In genomic region chr19:32407004-32407992, GRCh38 we compare ENCODE assay signal across 9 cellular contexts. TPM values are rescaled to one million over a fixed set of nuclear protein-coding genes. Genes with fewer than 3 reads are reported as not detected.
DNase-seq lines count a peak whose midpoint lies in the region; ATAC-seq, FAIRE-seq and TF ChIP-seq lines count a peak whose summit lies in the region.
"Had no signal": no experiment of that assay in that cellular context is flagged by ENCODE, and none has a peak within 500 bp of the region (broad histone marks: within the 10 kb centered on the region; RNA-seq: fewer than 3 reads in every experiment).

No MANE protein-coding gene starts in this region.

- H3K9me3 ChIP-seq in astrocyte (ENCODE audit: insufficient read depth, low read depth, low read length): no peaks in the 10 kb centered on the region
- H3K9me3 ChIP-seq in uterus: no peaks in the 10 kb centered on the region
- H3K9me3 ChIP-seq in WERI-Rb-1 (ENCODE audit: severe bottlenecking): no peaks in the 10 kb centered on the region

- peak; percentile 11 for DNase-seq in HT1080 (ENCODE audit: low read depth)
- DNase-seq in astrocyte (ENCODE audit: low read depth): peak; percentile 49
- peak; percentile 79 to 93 for DNase-seq in uterus
- no peak for DNase-seq in WERI-Rb-1

- peak overlapping the region; percentile 98 for H3K4me2 ChIP-seq in astrocyte (ENCODE audit: low read length)

- intact Hi-C loops in uterus (cut with DNase I; ENCODE audit: low total_unique reads): no loop called here

- peaks cover 15% of the 10 kb centered on the region for H3K36me3 ChIP-seq in ACC112 (ENCODE audit: insufficient read depth, low read length)
- H3K36me3 ChIP-seq in astrocyte (ENCODE audit: insufficient read depth, low read length): peaks cover 19% of the 10 kb centered on the region
- no peaks in the 10 kb centered on the region for H3K36me3 ChIP-seq in uterus
- H3K36me3 ChIP-seq in WERI-Rb-1: peaks cover 39% of the 10 kb centered on the region

- peak overlapping the region; percentile 95 for H3K4me3 ChIP-seq in ACC112 (ENCODE audit: low read depth, low read length)
- peak overlapping the region; percentile 86 for H3K4me3 ChIP-seq in astrocyte (ENCODE audit: insufficient read depth, low read depth, low read length)
- no peak overlapping the region for H3K4me3 ChIP-seq in uterus
- no peak overlapping the region for H3K4me3 ChIP-seq in WERI-Rb-1 (ENCODE audit: low read depth, low read length)

- ATAC-seq in GM21423 (IDR thresholded peaks at IDR 0.05; ENCODE audit: unreplicated experiment) (no peak), HG03342 (IDR thresholded peaks at IDR 0.05; ENCODE audit: unreplicated experiment) (no peak)
- ATAC-seq: foreskin keratinocyte had no signal

- H3K27me3 ChIP-seq in ACC112 (ENCODE audit: insufficient read depth, low read length) (no peaks in the 10 kb centered on the region), astrocyte (ENCODE audit: insufficient read depth, low read length) (no peaks in the 10 kb centered on the region), layer of hippocampus (ENCODE audit: control insufficient read depth, insufficient read depth, low read length) (no peaks in the 10 kb centered on the region), uterus (no peaks in the 10 kb centered on the region), WERI-Rb-1 (ENCODE audit: insufficient read depth, low read depth, severe bottlenecking) (no peaks in the 10 kb centered on the region)
- H3K27me3 ChIP-seq: foreskin keratinocyte had no signal

- H3K36me3 Mint-ChIP-seq in astrocyte (ENCODE audit: low read depth, unreplicated experiment): peaks cover 7% of the 10 kb centered on the region

- H4K20me1 ChIP-seq in astrocyte (ENCODE audit: insufficient read depth, low read length): peaks cover 10% of the 10 kb centered on the region

- H3K27ac ChIP-seq in ACC112 (ENCODE audit: low read depth, low read length): peak overlapping the region; percentile 14; the same call in 1 of the 2 replicates
- H3K27ac ChIP-seq in astrocyte (ENCODE audit: low read depth, low read length): no peak overlapping the region
- peak overlapping the region; percentile 35 for H3K27ac ChIP-seq in layer of hippocampus (ENCODE audit: low read depth, low read length)
- H3K27ac ChIP-seq in uterus: peak overlapping the region; percentile 99
- H3K27ac ChIP-seq in WERI-Rb-1: no peak overlapping the region
- H3K27ac ChIP-seq: foreskin keratinocyte had no signal

- H3K27me3 Mint-ChIP-seq in astrocyte (ENCODE audit: low read depth, unreplicated experiment): no peaks in the 10 kb centered on the region

- H3K4me3 Mint-ChIP-seq in astrocyte (ENCODE audit: unreplicated experiment): peak overlapping the region; percentile 93

- no peaks in the 10 kb centered on the region for H3K9me3 Mint-ChIP-seq in astrocyte (ENCODE audit: unreplicated experiment)

- peak overlapping the region; percentile 98 for H3K9ac ChIP-seq in astrocyte (ENCODE audit: low read length)

- no peak for TF ChIP-seq POLR2A in uterus (IDR thresholded peaks at IDR 0.05)

- FAIRE-seq in astrocyte (lab: Jason Lieb, UNC): no peak

- H3K79me2 ChIP-seq in ACC112 (ENCODE audit: control insufficient read depth, insufficient read depth, low read length, unreplicated experiment): peaks cover 12% of the 10 kb centered on the region
- H3K79me2 ChIP-seq in astrocyte (ENCODE audit: insufficient read depth, low read length): peaks cover 27% of the 10 kb centered on the region

- TF ChIP-seq CTCF in astrocyte (IDR thresholded peaks at IDR 0.05; ENCODE audit: insufficient read depth, low read depth, low read length): no peak
- no peak for TF ChIP-seq CTCF in uterus (IDR thresholded peaks at IDR 0.05)
- no peak for TF ChIP-seq CTCF in WERI-Rb-1 (IDR thresholded peaks at IDR 0.05; ENCODE audit: low read depth, low read length)

- H2AFZ ChIP-seq in ACC112 (ENCODE audit: low read length, unreplicated experiment): no peak overlapping the region
- H2AFZ ChIP-seq in astrocyte (ENCODE audit: low read depth, low read length): no peak overlapping the region

- H3K27ac Mint-ChIP-seq in astrocyte (ENCODE audit: unreplicated experiment): peak overlapping the region; percentile 93

- peaks cover 9% of the 10 kb centered on the region for H3K4me1 ChIP-seq in ACC112 (ENCODE audit: control insufficient read depth, insufficient read depth, low read length, unreplicated experiment)
- peaks cover 17% of the 10 kb centered on the region for H3K4me1 ChIP-seq in astrocyte (ENCODE audit: insufficient read depth, low read length)
- no peaks in the 10 kb centered on the region for H3K4me1 ChIP-seq in uterus

- peaks cover 6% of the 10 kb centered on the region for H3K4me1 Mint-ChIP-seq in astrocyte (ENCODE audit: low read depth, unreplicated experiment)

RNA-seq across cellular contexts. Expression of gene DPY19L3, which starts 1.7 kb away (rescaled TPM):
- 16.8 and 30.7 TPM in 2 replicates for total RNA-seq in HT1080 (2014; rRNA removed; shearing (Covaris generic))
- polyA plus RNA-seq in HT1080 (2015; cell fraction: cytosol; rRNA removed): 8.5 and 10.0 TPM in 2 replicates
- 34.6 and 35.6 TPM in 2 replicates for polyA plus RNA-seq in HT1080 (2015; cell fraction: nucleus; rRNA removed)
- 48.5 and 50.9 TPM in 2 replicates for total RNA-seq in astrocyte
- 10 to 100 TPM; 10.2 to 58.9 (median 34.7) TPM for total RNA-seq in uterus

Comparison
In these comparisons a context has a peak if more than half of its experiments do, and no peak if none do; other contexts are left out.
1. H3K27ac ChIP-seq: peak in ACC112 (single experiment), layer of hippocampus (single experiment) and uterus (2 of 2); none in astrocyte (single experiment) and WERI-Rb-1 (single experiment).
2. H3K4me3 ChIP-seq: peak in ACC112 (single experiment) and astrocyte (single experiment); none in uterus (0 of 2) and WERI-Rb-1 (single experiment).